Comparison of ENCODE assay signal across 1 cellular context in the genomic region with DNA sequence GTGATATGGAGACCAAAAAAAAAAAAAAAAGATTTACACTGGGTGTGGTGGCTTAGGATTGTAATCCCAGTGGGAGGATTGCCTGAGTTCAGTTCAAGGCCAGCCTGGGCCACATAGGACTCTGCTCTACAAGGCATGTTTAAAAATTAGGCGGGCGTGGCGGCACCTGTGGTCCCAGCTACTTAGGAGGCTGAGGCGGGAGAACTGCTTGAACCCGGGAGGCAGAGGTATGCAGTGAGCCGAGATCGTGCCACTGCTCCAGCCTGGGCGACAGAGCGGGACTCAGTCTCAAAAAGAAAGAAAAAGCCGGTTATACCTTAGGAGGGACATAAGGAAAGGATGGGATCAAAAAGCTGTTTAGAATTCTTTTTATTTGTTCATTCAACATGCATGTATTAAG.
TF ChIP-seq lines count a peak whose summit lies in the region.

No MANE protein-coding gene starts in this region.

TF ChIP-seq in GM23338, 12 proteins besides CTCF, POLR2A, EP300 and RAD21 (continued from another document):
- TF ChIP-seq, protein P1, sequence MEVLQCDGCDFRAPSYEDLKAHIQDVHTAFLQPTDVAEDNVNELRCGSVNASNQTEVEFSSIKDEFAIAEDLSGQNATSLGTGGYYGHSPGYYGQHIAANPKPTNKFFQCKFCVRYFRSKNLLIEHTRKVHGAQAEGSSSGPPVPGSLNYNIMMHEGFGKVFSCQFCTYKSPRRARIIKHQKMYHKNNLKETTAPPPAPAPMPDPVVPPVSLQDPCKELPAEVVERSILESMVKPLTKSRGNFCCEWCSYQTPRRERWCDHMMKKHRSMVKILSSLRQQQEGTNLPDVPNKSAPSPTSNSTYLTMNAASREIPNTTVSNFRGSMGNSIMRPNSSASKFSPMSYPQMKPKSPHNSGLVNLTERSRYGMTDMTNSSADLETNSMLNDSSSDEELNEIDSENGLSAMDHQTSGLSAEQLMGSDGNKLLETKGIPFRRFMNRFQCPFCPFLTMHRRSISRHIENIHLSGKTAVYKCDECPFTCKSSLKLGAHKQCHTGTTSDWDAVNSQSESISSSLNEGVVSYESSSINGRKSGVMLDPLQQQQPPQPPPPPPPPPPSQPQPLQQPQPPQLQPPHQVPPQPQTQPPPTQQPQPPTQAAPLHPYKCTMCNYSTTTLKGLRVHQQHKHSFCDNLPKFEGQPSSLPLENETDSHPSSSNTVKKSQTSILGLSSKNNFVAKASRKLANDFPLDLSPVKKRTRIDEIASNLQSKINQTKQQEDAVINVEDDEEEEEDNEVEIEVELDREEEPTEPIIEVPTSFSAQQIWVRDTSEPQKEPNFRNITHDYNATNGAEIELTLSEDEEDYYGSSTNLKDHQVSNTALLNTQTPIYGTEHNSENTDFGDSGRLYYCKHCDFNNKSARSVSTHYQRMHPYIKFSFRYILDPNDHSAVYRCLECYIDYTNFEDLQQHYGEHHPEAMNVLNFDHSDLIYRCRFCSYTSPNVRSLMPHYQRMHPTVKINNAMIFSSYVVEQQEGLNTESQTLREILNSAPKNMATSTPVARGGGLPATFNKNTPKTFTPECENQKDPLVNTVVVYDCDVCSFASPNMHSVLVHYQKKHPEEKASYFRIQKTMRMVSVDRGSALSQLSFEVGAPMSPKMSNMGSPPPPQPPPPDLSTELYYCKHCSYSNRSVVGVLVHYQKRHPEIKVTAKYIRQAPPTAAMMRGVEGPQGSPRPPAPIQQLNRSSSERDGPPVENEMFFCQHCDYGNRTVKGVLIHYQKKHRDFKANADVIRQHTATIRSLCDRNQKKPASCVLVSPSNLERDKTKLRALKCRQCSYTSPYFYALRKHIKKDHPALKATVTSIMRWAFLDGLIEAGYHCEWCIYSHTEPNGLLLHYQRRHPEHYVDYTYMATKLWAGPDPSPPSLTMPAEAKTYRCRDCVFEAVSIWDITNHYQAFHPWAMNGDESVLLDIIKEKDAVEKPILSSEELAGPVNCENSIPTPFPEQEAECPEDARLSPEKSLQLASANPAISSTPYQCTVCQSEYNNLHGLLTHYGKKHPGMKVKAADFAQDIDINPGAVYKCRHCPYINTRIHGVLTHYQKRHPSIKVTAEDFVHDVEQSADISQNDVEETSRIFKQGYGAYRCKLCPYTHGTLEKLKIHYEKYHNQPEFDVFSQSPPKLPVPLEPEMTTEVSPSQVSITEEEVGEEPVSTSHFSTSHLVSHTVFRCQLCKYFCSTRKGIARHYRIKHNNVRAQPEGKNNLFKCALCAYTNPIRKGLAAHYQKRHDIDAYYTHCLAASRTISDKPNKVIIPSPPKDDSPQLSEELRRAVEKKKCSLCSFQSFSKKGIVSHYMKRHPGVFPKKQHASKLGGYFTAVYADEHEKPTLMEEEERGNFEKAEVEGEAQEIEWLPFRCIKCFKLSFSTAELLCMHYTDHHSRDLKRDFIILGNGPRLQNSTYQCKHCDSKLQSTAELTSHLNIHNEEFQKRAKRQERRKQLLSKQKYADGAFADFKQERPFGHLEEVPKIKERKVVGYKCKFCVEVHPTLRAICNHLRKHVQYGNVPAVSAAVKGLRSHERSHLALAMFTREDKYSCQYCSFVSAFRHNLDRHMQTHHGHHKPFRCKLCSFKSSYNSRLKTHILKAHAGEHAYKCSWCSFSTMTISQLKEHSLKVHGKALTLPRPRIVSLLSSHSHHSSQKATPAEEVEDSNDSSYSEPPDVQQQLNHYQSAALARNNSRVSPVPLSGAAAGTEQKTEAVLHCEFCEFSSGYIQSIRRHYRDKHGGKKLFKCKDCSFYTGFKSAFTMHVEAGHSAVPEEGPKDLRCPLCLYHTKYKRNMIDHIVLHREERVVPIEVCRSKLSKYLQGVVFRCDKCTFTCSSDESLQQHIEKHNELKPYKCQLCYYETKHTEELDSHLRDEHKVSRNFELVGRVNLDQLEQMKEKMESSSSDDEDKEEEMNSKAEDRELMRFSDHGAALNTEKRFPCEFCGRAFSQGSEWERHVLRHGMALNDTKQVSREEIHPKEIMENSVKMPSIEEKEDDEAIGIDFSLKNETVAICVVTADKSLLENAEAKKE (CRISPR knock-in tag; IDR thresholded peaks at IDR 0.05) = no peak
